ENCODE assay signal across 9 cellular contexts in the genomic region with DNA sequence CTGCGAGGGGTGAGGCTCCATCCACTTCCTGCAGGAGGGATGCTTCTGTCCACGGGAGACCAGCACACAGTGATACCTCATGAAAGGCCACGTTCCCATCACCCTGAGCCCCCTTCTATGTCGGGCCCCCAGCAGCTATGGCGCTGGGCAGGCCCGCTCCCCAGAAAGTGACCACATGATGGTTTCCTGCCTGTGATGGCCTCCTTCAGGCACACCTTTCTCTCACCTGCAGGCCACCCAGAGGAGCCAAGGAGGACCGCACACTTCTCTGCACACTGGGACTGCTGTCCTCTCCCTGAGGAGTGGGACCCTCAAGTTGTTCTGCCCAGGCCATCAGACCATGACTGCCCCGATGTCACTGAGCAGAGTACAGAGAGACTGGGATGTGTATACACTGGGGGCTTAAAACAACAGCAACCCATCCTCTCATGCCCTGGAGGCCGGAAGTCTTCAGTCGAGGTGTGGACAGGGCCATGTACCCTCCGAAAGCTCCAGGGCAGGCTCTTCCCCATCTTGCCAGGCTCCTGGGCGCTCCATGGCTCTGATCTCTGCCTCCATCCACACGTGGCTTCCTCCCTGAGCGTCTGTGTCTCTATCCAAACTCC.
"Had no signal": no experiment of that assay in that cellular context is flagged by ENCODE, and none has a peak within 500 bp of the region (broad histone marks: within the 10 kb centered on the region; RNA-seq: fewer than 3 reads in every experiment).

No MANE protein-coding gene starts in this region.

- H3K27ac ChIP-seq: GM23248, HL-60 had no signal

- H3K9ac ChIP-seq: GM23248 had no signal

- ATAC-seq: K562 had no signal

- H3K4me3 Mint-ChIP-seq: H9 had no signal

- H2AFZ ChIP-seq: GM23248 had no signal

- DNase-seq: GM23248, GOT3, H9, HCEC 1CT, IMR-90, KG1 had no signal

- H3K4me3 ChIP-seq: GM23248, K562 had no signal

- FAIRE-seq: H54, K562 had no signal

- H3K9me3 Mint-ChIP-seq: H9 had no signal
